Comparison of ENCODE assay signal across 22 cellular contexts in genomic region chr21:33522950-33523349, GRCh38.
"Had no signal": no experiment of that assay in that cellular context is flagged by ENCODE, and none has a peak within 500 bp of the region (broad histone marks: within the 10 kb centered on the region; RNA-seq: fewer than 3 reads in every experiment).

No MANE protein-coding gene starts in this region.

- H3K4me3 Mint-ChIP-seq: activated B cell treated with CpG ODN at 0.5 μM for 24 hours; activated CD4-positive, alpha-beta T cell treated with anti-CD3 and anti-CD28 coated beads for 36 hours; activated naive CD4-positive, alpha-beta T cell treated with anti-CD3 and anti-CD28 coated beads, Interleukin-2, amount 10 ng/mL, durations not matched to agents 7 days and 5 days; dendritic cell treated with granulocyte-macrophage colony-stimulating factor and Interleukin-4, amounts not matched to agents 40 ng/mL and 50 ng/mL, for 4 days; natural killer cell treated with Interleukin-12 subunit alpha and Interleukin-12 subunit beta and Interleukin-15 and Interleukin-18, amount 100 ng/mL, for 72 hours; T-helper 1 cell treated with Interleukin-12 subunit alpha and Interleukin-12 subunit beta and Interleukin-4 antibody, amounts not matched to agents 30 μg/mL and 1 μg/mL, for 36 hours had no signal

- DNase-seq: activated B cell treated with CpG ODN at 0.5 μM for 24 hours; activated CD4-positive, alpha-beta T cell treated with anti-CD3 and anti-CD28 coated beads for 36 hours; activated CD4-positive, alpha-beta T cell treated with anti-CD3 and anti-CD28 coated beads, Interleukin-2, amount 50 U/mL, for 48 hours; activated effector memory CD4-positive, alpha-beta T cell treated with anti-CD3 and anti-CD28 coated beads, Interleukin-2, amount 50 U/mL, for 16 hours; activated naive CD4-positive, alpha-beta T cell treated with anti-CD3 and anti-CD28 coated beads, Interleukin-2, amount 10 ng/mL, durations not matched to agents 7 days and 5 days; activated T-cell treated with anti-CD3 and anti-CD28 coated beads, Interleukin-2, amount 50 U/mL, for 48 hours; anterior cingulate cortex; body of pancreas; effector CD8-positive, alpha-beta T cell; hypothalamus; ovary; psoas muscle; stimulated activated CD4-positive, alpha-beta T cell treated with anti-CD3 and anti-CD28 coated beads, Interleukin-4, amount 100 ng/mL, for 24 hours; stimulated activated naive CD4-positive, alpha-beta T cell treated with Interleukin-2 at 50 U/mL for 16 hours; T1000 had no signal

- H3K27me3 ChIP-seq: body of pancreas, esophagus muscularis mucosa, neutrophil, ovary, right atrium auricular region had no signal

- H3K4me3 ChIP-seq: body of pancreas, esophagus muscularis mucosa, ovary, psoas muscle, right atrium auricular region had no signal

- FAIRE-seq: frontal cortex had no signal

- H3K27ac ChIP-seq: body of pancreas, esophagus muscularis mucosa, neutrophil, ovary, psoas muscle, right atrium auricular region had no signal

- H3K36me3 ChIP-seq: ovary had no signal

- H3K4me1 ChIP-seq: body of pancreas, esophagus muscularis mucosa, psoas muscle, right atrium auricular region had no signal

- ATAC-seq: activated CD4-positive, alpha-beta T cell treated with anti-CD3 and anti-CD28 coated beads for 36 hours; body of pancreas; natural killer cell treated with Interleukin-12 subunit alpha and Interleukin-12 subunit beta and Interleukin-15 and Interleukin-18, amount 100 ng/mL, for 72 hours; psoas muscle had no signal

- H3K4me1 Mint-ChIP-seq: activated CD4-positive, alpha-beta T cell treated with anti-CD3 and anti-CD28 coated beads for 36 hours; activated naive CD4-positive, alpha-beta T cell treated with anti-CD3 and anti-CD28 coated beads, Interleukin-2, amount 10 ng/mL, durations not matched to agents 7 days and 5 days had no signal

- H3K27me3 Mint-ChIP-seq: activated B cell treated with CpG ODN at 0.5 μM for 24 hours; activated CD4-positive, alpha-beta T cell treated with anti-CD3 and anti-CD28 coated beads for 36 hours; activated naive CD4-positive, alpha-beta T cell treated with anti-CD3 and anti-CD28 coated beads, Interleukin-2, amount 10 ng/mL, durations not matched to agents 7 days and 5 days; dendritic cell treated with granulocyte-macrophage colony-stimulating factor and Interleukin-4, amounts not matched to agents 40 ng/mL and 50 ng/mL, for 4 days; natural killer cell treated with Interleukin-12 subunit alpha and Interleukin-12 subunit beta and Interleukin-15 and Interleukin-18, amount 100 ng/mL, for 72 hours had no signal

- H3K9me3 Mint-ChIP-seq: activated B cell treated with CpG ODN at 0.5 μM for 24 hours; activated naive CD4-positive, alpha-beta T cell treated with anti-CD3 and anti-CD28 coated beads, Interleukin-2, amount 10 ng/mL, durations not matched to agents 7 days and 5 days; dendritic cell treated with granulocyte-macrophage colony-stimulating factor and Interleukin-4, amounts not matched to agents 40 ng/mL and 50 ng/mL, for 4 days; natural killer cell treated with Interleukin-12 subunit alpha and Interleukin-12 subunit beta and Interleukin-15 and Interleukin-18, amount 100 ng/mL, for 72 hours; T-helper 1 cell treated with Interleukin-12 subunit alpha and Interleukin-12 subunit beta and Interleukin-4 antibody, amounts not matched to agents 30 μg/mL and 1 μg/mL, for 36 hours had no signal

- H3K9me3 ChIP-seq: body of pancreas, esophagus muscularis mucosa, neutrophil, ovary, psoas muscle, right atrium auricular region had no signal

- H3K27ac Mint-ChIP-seq: activated B cell treated with CpG ODN at 0.5 μM for 24 hours; activated CD4-positive, alpha-beta T cell treated with anti-CD3 and anti-CD28 coated beads for 36 hours; activated naive CD4-positive, alpha-beta T cell treated with anti-CD3 and anti-CD28 coated beads, Interleukin-2, amount 10 ng/mL, durations not matched to agents 7 days and 5 days; dendritic cell treated with granulocyte-macrophage colony-stimulating factor and Interleukin-4, amounts not matched to agents 40 ng/mL and 50 ng/mL, for 4 days; natural killer cell treated with Interleukin-12 subunit alpha and Interleukin-12 subunit beta and Interleukin-15 and Interleukin-18, amount 100 ng/mL, for 72 hours; T-helper 1 cell treated with Interleukin-12 subunit alpha and Interleukin-12 subunit beta and Interleukin-4 antibody, amounts not matched to agents 30 μg/mL and 1 μg/mL, for 36 hours had no signal
